ENCODE assay signal across 18 cellular contexts in the genomic region with DNA sequence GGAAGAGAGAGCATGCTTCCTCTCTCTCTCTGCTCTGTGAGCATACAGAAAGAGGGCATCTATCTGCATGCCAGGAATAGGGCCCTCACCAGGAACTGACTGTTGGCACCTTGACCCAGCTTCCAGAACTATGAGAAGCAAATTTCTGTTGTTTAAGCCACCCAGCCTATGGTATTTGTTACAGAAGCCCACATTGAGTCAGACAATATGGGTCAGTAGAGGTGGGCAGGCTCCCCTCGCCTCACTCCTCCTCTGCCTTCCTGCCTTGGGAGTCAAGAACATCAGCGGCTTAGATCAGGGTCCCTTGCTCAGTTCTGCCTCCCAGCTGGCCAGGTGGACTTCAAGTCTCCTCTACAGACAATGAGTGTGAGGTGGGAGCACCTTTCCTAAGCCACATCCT.
A peak's percentile ranks its signal among the peaks of the same experiment; 100 is the strongest.
DNase-seq lines count a peak whose midpoint lies in the region; ATAC-seq, FAIRE-seq and TF ChIP-seq lines count a peak whose summit lies in the region.
"Had no signal": no experiment of that assay in that cellular context is flagged by ENCODE, and none has a peak within 500 bp of the region (broad histone marks: within the 10 kb centered on the region; RNA-seq: fewer than 3 reads in every experiment).

No MANE protein-coding gene starts in this region.

- peak overlapping the region in 1 of 2 experiments; percentile 74 for H3K14ac ChIP-seq in mesenchymal stem cell (ENCODE audit: low read length in 2 of 2)

- H2BK12ac ChIP-seq in mesenchymal stem cell (ENCODE audit: low read length in 2 of 2), result peak overlapping the region; percentile 98 to 100

- H3K79me1 ChIP-seq in mesenchymal stem cell (replicated peaks; ENCODE audit: low read length, poor library complexity, severe bottlenecking), result no peaks in the 10 kb centered on the region

- no peak for DNase-seq in HTR-8/SVneo (ENCODE audit: insufficient read length, low spot score)
- DNase-seq in SJCRH30, result no peak
- DNase-seq in mesenchymal stem cell, result no peak
- DNase-seq in smooth muscle cell (lab: John Stamatoyannopoulos, UW; ENCODE audit: unreplicated experiment), result no peak
- no peak for DNase-seq in cardiac septum (ENCODE audit: low spot score)
- DNase-seq: BE2C; CD4-positive, alpha-beta T cell; NCI-H1417 treated with DMSO at 0.1 percent for 48 hours; NCI-H1930; NCI-H446; NCI-H69; NK-92 treated with Interleukin-12 subunit alpha and Interleukin-12 subunit beta, amount 100 ng/mL, for 24 hours had no signal

- H2AFZ ChIP-seq in mesenchymal stem cell (ENCODE audit: low read depth, low read length), result peak overlapping the region; percentile 36
- no peak overlapping the region for H2AFZ ChIP-seq in smooth muscle cell (ENCODE audit: low read depth)

- H3K4me2 ChIP-seq in mesenchymal stem cell (ENCODE audit: low read length, poor library complexity, severe bottlenecking) (no peak overlapping the region), smooth muscle cell (peak overlapping the region; percentile 12)

- no peak overlapping the region for H2BK5ac ChIP-seq in mesenchymal stem cell (ENCODE audit: low read depth, low read length, poor library complexity, severe bottlenecking)

- H2BK15ac ChIP-seq in mesenchymal stem cell (ENCODE audit: low read depth, poor library complexity, severe bottlenecking), result no peak overlapping the region

- peak overlapping the region; percentile 74 for H4K8ac ChIP-seq in mesenchymal stem cell (ENCODE audit: low read length)

- H3K4me3 ChIP-seq in SJCRH30 (no peak overlapping the region), mesenchymal stem cell (ENCODE audit: insufficient read depth in 1 of 2, low read depth in 1 of 2, low read length in 2 of 2) (no peak overlapping the region), smooth muscle cell (no peak overlapping the region)
- H3K4me3 ChIP-seq: K562, SK-N-MC had no signal

- peak overlapping the region; percentile 40 for H3K27ac ChIP-seq in SJCRH30
- no peak overlapping the region for H3K27ac ChIP-seq in mesenchymal stem cell (ENCODE audit: low read length, poor library complexity, severe bottlenecking)
- H3K27ac ChIP-seq in smooth muscle cell (ENCODE audit: low read depth), result peak overlapping the region; percentile 91
- H3K27ac ChIP-seq: HL-60, SK-N-MC had no signal

- ATAC-seq in GM19467 (IDR thresholded peaks at IDR 0.05; ENCODE audit: unreplicated experiment) (no peak), GM21367 (IDR thresholded peaks at IDR 0.05; ENCODE audit: unreplicated experiment) (no peak)
- ATAC-seq: K562 had no signal

- H3K18ac ChIP-seq in mesenchymal stem cell (ENCODE audit: low read depth in 1 of 2, low read length in 2 of 2), result peak overlapping the region; percentile 80 to 90

- peaks cover 45% of the 10 kb centered on the region for H3F3A ChIP-seq in smooth muscle cell (ENCODE audit: low read depth)

- H4K20me1 ChIP-seq in smooth muscle cell (ENCODE audit: low read depth), result no peaks in the 10 kb centered on the region

- H3K4ac ChIP-seq in mesenchymal stem cell (ENCODE audit: low read depth in 1 of 2, low read length in 2 of 2), result peak overlapping the region; percentile 96 to 98

- intact Hi-C loops in cardiac septum (cut with DNase I), result no loop called here

- peak overlapping the region in 1 of 2 experiments; percentile 14 for H3K23ac ChIP-seq in mesenchymal stem cell (ENCODE audit: low read length in 2 of 2)

- peaks cover 14% of the 10 kb centered on the region for H3K79me2 ChIP-seq in smooth muscle cell (ENCODE audit: low read depth)

- peak overlapping the region; percentile 99 for H2BK120ac ChIP-seq in mesenchymal stem cell (ENCODE audit: low read depth, low read length)

- no peak for TF ChIP-seq CTCF in smooth muscle cell (IDR thresholded peaks at IDR 0.05; ENCODE audit: borderline replicate concordance, insufficient read depth, poor library complexity, severe bottlenecking)

- peak; percentile 42 for FAIRE-seq in HTR-8/SVneo (lab: Jason Lieb, UNC)
- FAIRE-seq: GM19239, K562 had no signal

- H3K27me3 ChIP-seq in SJCRH30, result 0 out of 2 replicates have a peak, but pooled peaks cover 3% of the 10 kb centered on the region
- H3K27me3 ChIP-seq in mesenchymal stem cell (ENCODE audit: control insufficient read depth in 1 of 2, insufficient read depth in 1 of 2, low read length in 2 of 2), result no peaks in the 10 kb centered on the region
- no peaks in the 10 kb centered on the region for H3K27me3 ChIP-seq in smooth muscle cell (ENCODE audit: low read depth)
- H3K27me3 ChIP-seq: BE2C had no signal

- H3K4me1 ChIP-seq in SJCRH30, result peaks cover 29% of the 10 kb centered on the region
- peaks cover 14% of the 10 kb centered on the region for H3K4me1 ChIP-seq in mesenchymal stem cell (ENCODE audit: control insufficient read depth, insufficient read depth, low read depth, low read length)
- peaks cover 3% of the 10 kb centered on the region for H3K4me1 ChIP-seq in smooth muscle cell (ENCODE audit: low read depth)
- H3K4me1 ChIP-seq: BE2C had no signal

- 75% methylated on average over 2 of the region's 2 CpGs for WGBS in mesenchymal stem cell
- WGBS in smooth muscle cell (ENCODE audit: low lambda C conversion rate), result 67% methylated on average over 2 of the region's 2 CpGs

- no peak overlapping the region for H3K9ac ChIP-seq in mesenchymal stem cell (ENCODE audit: low read length)
- H3K9ac ChIP-seq in smooth muscle cell (ENCODE audit: low read depth), result peak overlapping the region; percentile 13

- H3K36me3 ChIP-seq in SJCRH30 (no peaks in the 10 kb centered on the region), mesenchymal stem cell (ENCODE audit: control insufficient read depth in 1 of 2, insufficient read depth in 2 of 2, low read depth in 1 of 2, low read length in 2 of 2) (no peaks in the 10 kb centered on the region), smooth muscle cell (ENCODE audit: low read depth) (peaks cover 9% of the 10 kb centered on the region)
- H3K36me3 ChIP-seq: BE2C had no signal

- H4K91ac ChIP-seq in mesenchymal stem cell (ENCODE audit: low read length), result peak overlapping the region; percentile 99

- H3K9me3 ChIP-seq in SJCRH30 (replicated peaks), result peaks cover 5% of the 10 kb centered on the region
- H3K9me3 ChIP-seq in mesenchymal stem cell (ENCODE audit: control insufficient read depth, low read length), result peaks cover 9% of the 10 kb centered on the region
- peaks cover 10% of the 10 kb centered on the region for H3K9me3 ChIP-seq in smooth muscle cell (replicated peaks; ENCODE audit: low read depth)
- H3K9me3 ChIP-seq: BE2C had no signal

- H2AK5ac ChIP-seq in mesenchymal stem cell (ENCODE audit: low read length, severe bottlenecking), result peak overlapping the region; percentile 87
